ENCODE assay signal across 10 cellular contexts in the genomic region with DNA sequence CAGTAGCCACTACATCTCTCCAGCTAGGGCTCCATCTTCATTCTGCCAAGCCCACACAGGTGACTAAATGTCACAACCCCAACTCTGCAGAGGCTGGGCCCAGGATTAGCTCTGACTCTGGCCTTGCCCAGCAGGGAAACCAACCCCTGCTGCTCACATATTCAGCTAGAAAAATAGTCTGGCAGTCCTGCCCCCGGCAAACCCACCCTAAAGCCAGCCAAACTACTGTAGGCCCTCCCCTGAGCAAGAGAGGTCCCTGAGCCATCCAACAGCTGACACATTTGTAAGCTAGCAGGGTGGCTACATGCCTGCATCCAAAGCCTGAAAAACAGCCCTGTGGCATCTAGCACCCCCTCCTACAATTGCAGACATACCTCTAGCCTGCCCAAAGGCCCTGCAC. TPM values are rescaled to one million over a fixed set of nuclear protein-coding genes. Genes with fewer than 3 reads are reported as not detected.
"Had no signal": no experiment of that assay in that cellular context is flagged by ENCODE, and none has a peak within 500 bp of the region (broad histone marks: within the 10 kb centered on the region; RNA-seq: fewer than 3 reads in every experiment).

No MANE protein-coding gene starts in this region.

- H3K4me2 ChIP-seq: GM23338 had no signal

- H2AFZ ChIP-seq: GM23338 had no signal

- H3K4me3 Mint-ChIP-seq: GM23338, HFFc6 had no signal

- FAIRE-seq: H1, H54, HTR-8/SVneo, K562 had no signal

- H3K36me3 ChIP-seq: HAP-1 had no signal

- H3K4me3 ChIP-seq: GM23338, HAP-1, K562 had no signal

- H3K4me1 ChIP-seq: HAP-1 had no signal

- H3K4me1 Mint-ChIP-seq: GM23338 had no signal

- H3K27ac Mint-ChIP-seq: GM23338, HFFc6 had no signal

- ATAC-seq: GM23338, HCT116, K562 had no signal

- H3K9me3 ChIP-seq: HAP-1 had no signal

- DNase-seq: HFFc6, IMR-90 had no signal

RNA-seq across cellular contexts. Expression of gene HAVCR2, which starts 11.3 kb away (rescaled TPM):
- total RNA-seq: H1, HT-29 had no signal
- polyA plus RNA-seq: GM23338 had no signal

RNA-seq across cellular contexts. Expression of gene GARIN3, which starts 46.0 kb away (rescaled TPM):
- total RNA-seq: GM23338, H1, HFFc6, HT-29, IMR-90, K562 had no signal
- polyA plus RNA-seq: GM23338, H1, IMR-90, K562 had no signal
